Comparison of ENCODE assay signal across 8 cellular contexts in genomic region chr19:47111081-47111589, GRCh38. TPM values are rescaled to one million over a fixed set of nuclear protein-coding genes. Genes with fewer than 3 reads are reported as not detected.
DNase-seq lines count a peak whose midpoint lies in the region; ATAC-seq and TF ChIP-seq lines count a peak whose summit lies in the region.

No MANE protein-coding gene starts in this region.

- H2AFZ ChIP-seq in GM23338: no peak overlapping the region

- TF ChIP-seq CTCF in GM23338 (conservative IDR thresholded peaks at IDR 0.05; ENCODE audit: low read depth in 2 of 2): no peak
- TF ChIP-seq CTCF in brain (conservative IDR thresholded peaks at IDR 0.05): no peak
- no peak for TF ChIP-seq CTCF in left lung (IDR thresholded peaks at IDR 0.05)

- H3K79me2 ChIP-seq in GM23338 (replicated peaks; ENCODE audit: insufficient read depth): peaks cover 47% of the 10 kb centered on the region

- no peaks in the 10 kb centered on the region for H3K27me3 ChIP-seq in GM23338 (ENCODE audit: insufficient read depth)
- no peaks in the 10 kb centered on the region for H3K27me3 ChIP-seq in left lung

- H3K27ac ChIP-seq in GM23338 (ENCODE audit: low read depth) (peak overlapping the region; percentile 96), left lung (peak overlapping the region; percentile 100)

- no peaks in the 10 kb centered on the region for H3K9me3 ChIP-seq in left lung

- H3K4me1 Mint-ChIP-seq in GM23338 (peaks cover 43% of the 10 kb centered on the region), brain (peaks cover 65% of the 10 kb centered on the region)

- H3K9me3 Mint-ChIP-seq in GM23338: no peaks in the 10 kb centered on the region; the same call in 2 of the 3 replicates
- H3K9me3 Mint-ChIP-seq in brain: peaks cover 0 to 11% (median 0%) of the 10 kb centered on the region in 5 experiments

- intact Hi-C loops in left lung (cut with DNase I): no loop called here

- ATAC-seq in GM23338 (no peak), left lung (no peak), HG03439 (IDR thresholded peaks at IDR 0.05; ENCODE audit: unreplicated experiment) (no peak)

- DNase-seq in GM23338 (ENCODE audit: low spot score) (no peak), T follicular helper cell (ENCODE audit: low read depth) (peak; percentile 30), left lung (peak; percentile 44 to 81), globus pallidus (ENCODE audit: low spot score) (no peak), mucosa of gallbladder (ENCODE audit: low spot score) (no peak)
- peak; percentile 65 for DNase-seq in stimulated activated CD8-positive, alpha-beta memory T cell treated with anti-CD3 and anti-CD28 coated beads, Interleukin-4, amount 100 ng/mL, for 48 hours

- H3K4me2 ChIP-seq in GM23338: peak overlapping the region; percentile 93

- H4K20me1 ChIP-seq in GM23338 (replicated peaks; ENCODE audit: insufficient read depth): no peaks in the 10 kb centered on the region

- H3K36me3 Mint-ChIP-seq in GM23338 (ENCODE audit: low read depth) (peaks cover 47% of the 10 kb centered on the region), brain (peaks cover 13% of the 10 kb centered on the region)

- no peaks in the 10 kb centered on the region for H3K9me2 ChIP-seq in GM23338 (ENCODE audit: insufficient read depth)

- H3K27me3 Mint-ChIP-seq in GM23338 (ENCODE audit: insufficient read depth, low read depth, poor library complexity) (peaks cover 25% of the 10 kb centered on the region), brain (peaks cover 14% of the 10 kb centered on the region)

- H3K27ac Mint-ChIP-seq in GM23338 (peak overlapping the region; percentile 99), brain (peak overlapping the region; percentile 99 to 100 (median 100))

- H3K36me3 ChIP-seq in GM23338 (ENCODE audit: insufficient read depth): no peaks in the 10 kb centered on the region
- peaks cover 0 to 6% of the 10 kb centered on the region in 2 donors for H3K36me3 ChIP-seq in left lung

- H3K4me1 ChIP-seq in GM23338 (ENCODE audit: insufficient read depth) (peaks cover 31% of the 10 kb centered on the region), left lung (peaks cover 22 to 50% of the 10 kb centered on the region in 2 donors)

- H3F3A ChIP-seq in GM23338 (replicated peaks; ENCODE audit: low read depth): peaks cover 17% of the 10 kb centered on the region; the same call in 1 of the 2 replicates

- H3K4me3 Mint-ChIP-seq in GM23338 (peak overlapping the region; percentile 94), brain (peak overlapping the region; percentile 94 to 98 (median 96))

- H3K4me3 ChIP-seq in GM23338 (peak overlapping the region; percentile 92), left lung (peak overlapping the region; percentile 79 to 83)

TF ChIP-seq in GM23338, 12 proteins besides CTCF, POLR2A, EP300 and RAD21 (continues in another document):
- TF ChIP-seq ETS1 (IDR thresholded peaks at IDR 0.05) (no peak), NANOG (IDR thresholded peaks at IDR 0.05; ENCODE audit: borderline replicate concordance) (no peak), EZH2phosphoT487 (IDR thresholded peaks at IDR 0.05; ENCODE audit: unreplicated experiment) (no peak), EZH2 (IDR thresholded peaks at IDR 0.05; ENCODE audit: low read depth, unreplicated experiment) (no peak), CREB1 (CRISPR knock-in tag; IDR thresholded peaks at IDR 0.05; ENCODE audit: low read depth) (no peak), POLR2AphosphoS5 (IDR thresholded peaks at IDR 0.05; ENCODE audit: low read depth) (no peak), JUNB (IDR thresholded peaks at IDR 0.05; ENCODE audit: unreplicated experiment) (no peak), ZNF331 (CRISPR knock-in tag; IDR thresholded peaks at IDR 0.05; ENCODE audit: low read depth) (no peak), REST (IDR thresholded peaks at IDR 0.05; ENCODE audit: unreplicated experiment) (no peak), ZNF114 (CRISPR knock-in tag; IDR thresholded peaks at IDR 0.05) (no peak)

RNA-seq across cellular contexts. Expression of gene ZC3H4, which starts 2.4 kb away (rescaled TPM):
- 33.8 and 36.9 TPM in 2 replicates for total RNA-seq in GM23338 (2014; rRNA removed; shearing (Covaris generic))
- polyA plus RNA-seq in GM23338 (2016; fragmentation: Nextera tagmentation; extraction: Ambion mirVana) (26.7 and 29.4 TPM in 2 replicates), brain (ENCODE audit: insufficient read depth, low read depth, low replicate concordance) (16.6 TPM)
- total RNA-seq in left lung (10 to 100 TPM; 37.9 to 39.2 TPM), mucosa of gallbladder (45.1 TPM)

RNA-seq across cellular contexts. Expression of gene SAE1, which starts 19.5 kb away (rescaled TPM):
- 236 and 258 TPM in 2 replicates for total RNA-seq in GM23338 (2014; rRNA removed; shearing (Covaris generic))
- 108 and 115 TPM in 2 replicates for polyA plus RNA-seq in GM23338 (2016; fragmentation: Nextera tagmentation; extraction: Ambion mirVana)
- polyA plus RNA-seq in brain (ENCODE audit: insufficient read depth, low read depth, low replicate concordance): 169 TPM
- 10 to 100 TPM; 67.7 to 73.8 TPM for total RNA-seq in left lung
- 57.4 TPM for total RNA-seq in mucosa of gallbladder

Comparison
In these comparisons a context has a peak if more than half of its experiments do, and no peak if none do; other contexts are left out.
1. DNase-seq: peak in T follicular helper cell (single experiment), left lung (2 of 2) and stimulated activated CD8-positive, alpha-beta memory T cell treated with anti-CD3 and anti-CD28 coated beads, Interleukin-4, amount 100 ng/mL, for 48 hours (single experiment); none in GM23338 (single experiment), globus pallidus (single experiment) and mucosa of gallbladder (single experiment).